8 cellular contexts compared by ENCODE assay signal in the genomic region with DNA sequence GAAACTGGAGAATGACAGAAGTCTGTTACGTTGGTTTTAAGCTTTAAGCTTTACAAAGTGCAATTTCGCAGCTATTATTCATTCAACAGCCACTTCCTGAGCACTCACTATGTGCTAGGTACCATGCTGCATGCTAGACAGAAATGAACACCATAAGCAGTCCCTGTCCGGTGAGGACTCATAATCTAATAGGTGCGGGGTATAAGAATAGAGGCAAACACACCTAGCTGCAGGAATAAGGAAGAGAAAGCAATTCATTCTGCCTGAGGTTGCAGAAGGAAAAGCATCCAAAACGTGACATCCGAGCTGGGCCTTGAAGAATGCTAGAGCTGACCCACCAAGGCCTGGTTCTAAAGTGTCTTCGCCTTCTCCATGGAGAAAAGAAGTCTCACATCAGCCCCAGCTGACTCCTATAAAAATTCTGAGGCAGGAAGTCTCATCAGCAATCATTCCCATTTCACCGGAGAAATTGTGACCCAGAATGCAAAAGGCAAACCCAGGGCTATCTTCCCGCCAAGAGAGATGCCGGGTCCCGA. TPM values are rescaled to one million over a fixed set of nuclear protein-coding genes. Genes with fewer than 3 reads are reported as not detected.
A peak's percentile ranks its signal among the peaks of the same experiment; 100 is the strongest.
DNase-seq lines count a peak whose midpoint lies in the region; ATAC-seq and TF ChIP-seq lines count a peak whose summit lies in the region.

No MANE protein-coding gene starts in this region.

- H3K9ac ChIP-seq in SK-N-SH = peak overlapping the region; percentile 71

- H3K4me1 Mint-ChIP-seq in progenitor cell of endocrine pancreas (ENCODE audit: low read depth) = peaks cover 39% of the 10 kb centered on the region

- H3K9me3 ChIP-seq in SK-N-SH = no peaks in the 10 kb centered on the region
- no peaks in the 10 kb centered on the region for H3K9me3 ChIP-seq in SJCRH30 (replicated peaks)

- TF ChIP-seq RAD21 in SK-N-SH (IDR thresholded peaks at IDR 0.05; ENCODE audit: low read length) = no peak

- no peaks in the 10 kb centered on the region for H3K27me3 ChIP-seq in SK-N-SH (ENCODE audit: insufficient read depth)
- no peaks in the 10 kb centered on the region for H3K27me3 ChIP-seq in SJCRH30

- TF ChIP-seq CTCF in SK-N-SH (IDR thresholded peaks at IDR 0.05) (no peak), progenitor cell of endocrine pancreas (IDR thresholded peaks at IDR 0.05; ENCODE audit: unreplicated experiment) (no peak)

- H3K4me1 ChIP-seq in SK-N-SH (ENCODE audit: control insufficient read depth in 1 of 2, insufficient read depth in 2 of 2, low read depth in 1 of 2, low read length in 1 of 2) = peaks cover 16 to 17% of the 10 kb centered on the region in 2 experiments
- peaks cover 9% of the 10 kb centered on the region for H3K4me1 ChIP-seq in SJCRH30

- 4% methylated on average over 11 of the region's 11 CpGs for WGBS in SK-N-SH (ENCODE audit: low lambda C conversion rate)

- peaks cover 9 to 10% of the 10 kb centered on the region in 2 experiments for H3K36me3 ChIP-seq in SK-N-SH (replicated peaks in 1 of 2; ENCODE audit: control insufficient read depth in 1 of 2, insufficient read depth in 2 of 2, low read length in 1 of 2)
- H3K36me3 ChIP-seq in SJCRH30 = peaks cover 11% of the 10 kb centered on the region; the same call in 1 of the 2 replicates

- POLR2A ChIA-PET in SK-N-SH (lab: Yijun Ruan, JAX) = interaction anchor here (1.5 to 3.1 kb wide), 3 partner anchors 34 to 55 kb away, joined by 3 to 19 read pairs (median 15); partner anchors contain the start of genes CDC26 and PRPF4

- H3K4me3 Mint-ChIP-seq in progenitor cell of endocrine pancreas (ENCODE audit: low read depth) = peak overlapping the region; percentile 89

- CTCF ChIA-PET in SK-N-SH (lab: Yijun Ruan, JAX) = interaction anchor here (2.9 to 4.1 kb wide), 2 partner anchors 54 to 108 kb away, joined by 12 to 19 read pairs; partner anchors contain the start of genes CDC26 and PRPF4

- H3K9me3 Mint-ChIP-seq in progenitor cell of endocrine pancreas (ENCODE audit: low read depth) = no peaks in the 10 kb centered on the region

- no peak; the same call in 1 of the 3 replicates for ATAC-seq in SK-N-SH treated with all-trans-retinoic acid at 6 μM for 48 hours
- peak; percentile 14 for ATAC-seq in esophagus mucosa
- no peak for ATAC-seq in GM21723 (IDR thresholded peaks at IDR 0.05; ENCODE audit: unreplicated experiment)

- peak overlapping the region; percentile 95 for H2AFZ ChIP-seq in SK-N-SH (ENCODE audit: low read depth)

- no peaks in the 10 kb centered on the region for H3K27me3 Mint-ChIP-seq in progenitor cell of endocrine pancreas

- H3K9me2 ChIP-seq in SK-N-SH = no peaks in the 10 kb centered on the region

- no peak for DNase-seq in SK-N-SH
- DNase-seq in SJCRH30 = no peak
- DNase-seq in progenitor cell of endocrine pancreas (ENCODE audit: low spot score, unreplicated experiment) = no peak
- no peak for DNase-seq in NCI-H146 (lab: John Stamatoyannopoulos, UW)
- no peak for DNase-seq in activated CD4-positive, CD25-positive, alpha-beta regulatory T cell (lab: John Stamatoyannopoulos, UW)

- H3F3A ChIP-seq in SK-N-SH (replicated peaks; ENCODE audit: insufficient read depth) = peaks cover 7% of the 10 kb centered on the region

- H3K27ac ChIP-seq in SK-N-SH (ENCODE audit: low read depth in 2 of 2, low read length in 1 of 2) (peak overlapping the region; percentile 70 to 80), SJCRH30 (peak overlapping the region; percentile 62)

- peak overlapping the region; percentile 96 to 98 for H3K4me3 ChIP-seq in SK-N-SH (ENCODE audit: low read depth in 2 of 2, low read length in 1 of 2)
- peak overlapping the region; percentile 94 for H3K4me3 ChIP-seq in SJCRH30

- H4K20me1 ChIP-seq in SK-N-SH (ENCODE audit: insufficient read depth) = no peaks in the 10 kb centered on the region

- peak overlapping the region; percentile 95 for H3K27ac Mint-ChIP-seq in progenitor cell of endocrine pancreas

- H3K79me2 ChIP-seq in SK-N-SH (ENCODE audit: insufficient read depth) = peaks cover 82% of the 10 kb centered on the region

- H3K4me2 ChIP-seq in SK-N-SH = peak overlapping the region; percentile 92

- TF ChIP-seq EP300 in SK-N-SH (IDR thresholded peaks at IDR 0.05; ENCODE audit: borderline replicate concordance in 1 of 2, low read depth in 1 of 2, low read length in 1 of 2) = no peak

- H3K36me3 Mint-ChIP-seq in progenitor cell of endocrine pancreas (ENCODE audit: insufficient read depth) = no peaks in the 10 kb centered on the region

TF ChIP-seq in SK-N-SH, 30 proteins besides CTCF, POLR2A, EP300 and RAD21 (continues in another document):
- no peak for TF ChIP-seq FOXJ3 (CRISPR knock-in tag; IDR thresholded peaks at IDR 0.05)
- no peak for TF ChIP-seq POLR2AphosphoS5 (IDR thresholded peaks at IDR 0.05; ENCODE audit: low read depth, low read length)
- no peak for TF ChIP-seq EZH2phosphoT487 (IDR thresholded peaks at IDR 0.05; ENCODE audit: borderline replicate concordance, low read depth)
- TF ChIP-seq CHD2 (IDR thresholded peaks at IDR 0.05; ENCODE audit: low read length, partially characterized antibody) = no peak
- no peak for TF ChIP-seq MEF2A (IDR thresholded peaks at IDR 0.05; ENCODE audit: borderline replicate concordance, low read depth)
- no peak for TF ChIP-seq GABPA (IDR thresholded peaks at IDR 0.05; ENCODE audit: low read depth)
- TF ChIP-seq NRF1 (IDR thresholded peaks at IDR 0.05; ENCODE audit: low read depth, low read length) = no peak
- TF ChIP-seq TAF1 (IDR thresholded peaks at IDR 0.05; ENCODE audit: borderline replicate concordance, low read depth, low read length) = no peak
- no peak for TF ChIP-seq SMC3 (IDR thresholded peaks at IDR 0.05; ENCODE audit: low read depth, low read length)
- TF ChIP-seq GATA2 (CRISPR knock-in tag; IDR thresholded peaks at IDR 0.05) = no peak
- no peak for TF ChIP-seq FOXM1 (IDR thresholded peaks at IDR 0.05; ENCODE audit: low read depth)
- no peak for TF ChIP-seq ELF1 (IDR thresholded peaks at IDR 0.05)

TF ChIP-seq in SK-N-SH treated with all-trans-retinoic acid at 6 μM for 48 hours, 23 proteins besides CTCF, POLR2A, EP300 and RAD21 (continues in another document):
- no peak for TF ChIP-seq TCF4 (CRISPR knock-in tag; IDR thresholded peaks at IDR 0.05; ENCODE audit: borderline replicate concordance)
- no peak for TF ChIP-seq ARNTL (CRISPR knock-in tag; IDR thresholded peaks at IDR 0.05; ENCODE audit: borderline replicate concordance, low read depth)
- no peak for TF ChIP-seq ZNF565 (CRISPR knock-in tag; conservative IDR thresholded peaks at IDR 0.05; ENCODE audit: low read depth)
- TF ChIP-seq, protein P1, sequence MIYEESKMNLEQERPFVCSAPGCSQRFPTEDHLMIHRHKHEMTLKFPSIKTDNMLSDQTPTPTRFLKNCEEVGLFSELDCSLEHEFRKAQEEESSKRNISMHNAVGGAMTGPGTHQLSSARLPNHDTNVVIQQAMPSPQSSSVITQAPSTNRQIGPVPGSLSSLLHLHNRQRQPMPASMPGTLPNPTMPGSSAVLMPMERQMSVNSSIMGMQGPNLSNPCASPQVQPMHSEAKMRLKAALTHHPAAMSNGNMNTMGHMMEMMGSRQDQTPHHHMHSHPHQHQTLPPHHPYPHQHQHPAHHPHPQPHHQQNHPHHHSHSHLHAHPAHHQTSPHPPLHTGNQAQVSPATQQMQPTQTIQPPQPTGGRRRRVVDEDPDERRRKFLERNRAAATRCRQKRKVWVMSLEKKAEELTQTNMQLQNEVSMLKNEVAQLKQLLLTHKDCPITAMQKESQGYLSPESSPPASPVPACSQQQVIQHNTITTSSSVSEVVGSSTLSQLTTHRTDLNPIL (CRISPR knock-in tag; IDR thresholded peaks at IDR 0.05; ENCODE audit: low read depth) = no peak
- TF ChIP-seq ZC3H10 (CRISPR knock-in tag; IDR thresholded peaks at IDR 0.05) = no peak
- no peak for TF ChIP-seq BACH2 (CRISPR knock-in tag; IDR thresholded peaks at IDR 0.05; ENCODE audit: borderline replicate concordance)
- TF ChIP-seq ISL1 (CRISPR knock-in tag; IDR thresholded peaks at IDR 0.05) = no peak
- TF ChIP-seq, protein P2, sequence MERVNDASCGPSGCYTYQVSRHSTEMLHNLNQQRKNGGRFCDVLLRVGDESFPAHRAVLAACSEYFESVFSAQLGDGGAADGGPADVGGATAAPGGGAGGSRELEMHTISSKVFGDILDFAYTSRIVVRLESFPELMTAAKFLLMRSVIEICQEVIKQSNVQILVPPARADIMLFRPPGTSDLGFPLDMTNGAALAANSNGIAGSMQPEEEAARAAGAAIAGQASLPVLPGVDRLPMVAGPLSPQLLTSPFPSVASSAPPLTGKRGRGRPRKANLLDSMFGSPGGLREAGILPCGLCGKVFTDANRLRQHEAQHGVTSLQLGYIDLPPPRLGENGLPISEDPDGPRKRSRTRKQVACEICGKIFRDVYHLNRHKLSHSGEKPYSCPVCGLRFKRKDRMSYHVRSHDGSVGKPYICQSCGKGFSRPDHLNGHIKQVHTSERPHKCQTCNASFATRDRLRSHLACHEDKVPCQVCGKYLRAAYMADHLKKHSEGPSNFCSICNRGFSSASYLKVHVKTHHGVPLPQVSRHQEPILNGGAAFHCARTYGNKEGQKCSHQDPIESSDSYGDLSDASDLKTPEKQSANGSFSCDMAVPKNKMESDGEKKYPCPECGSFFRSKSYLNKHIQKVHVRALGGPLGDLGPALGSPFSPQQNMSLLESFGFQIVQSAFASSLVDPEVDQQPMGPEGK (CRISPR knock-in tag; IDR thresholded peaks at IDR 0.05; ENCODE audit: borderline replicate concordance) = no peak
- no peak for TF ChIP-seq SNAI2 (CRISPR knock-in tag; IDR thresholded peaks at IDR 0.05)

RNA-seq across cellular contexts. Expression of gene FKBP15, which starts 0.5 kb away (rescaled TPM):
- polyA plus RNA-seq in SK-N-SH (2012; rRNA removed) = 13.9 and 17.6 TPM in 2 replicates
- 10.1 and 11.5 TPM in 2 replicates for polyA plus RNA-seq in SK-N-SH (2012; cell fraction: cytosol; rRNA removed)
- 29.8 and 36.0 TPM in 2 replicates for polyA plus RNA-seq in SK-N-SH (2012; cell fraction: nucleus; rRNA removed)
- total RNA-seq in SJCRH30 (2014; rRNA removed; shearing (Covaris generic)) = 22.2 and 26.3 TPM in 2 replicates
- total RNA-seq in esophagus mucosa (18.8 TPM), progenitor cell of endocrine pancreas (26.9 and 29.3 TPM in 2 replicates)

RNA-seq across cellular contexts. Expression of gene SLC31A1, which starts 0.8 kb away (rescaled TPM):
- polyA plus RNA-seq in SK-N-SH (2012; rRNA removed) = 7.7 and 11.2 TPM in 2 replicates
- polyA plus RNA-seq in SK-N-SH (2012; cell fraction: cytosol; rRNA removed) = 10.7 and 11.0 TPM in 2 replicates
- 2.0 and 4.6 TPM in 2 replicates for polyA plus RNA-seq in SK-N-SH (2012; cell fraction: nucleus; rRNA removed)
- total RNA-seq in SJCRH30 (2014; rRNA removed; shearing (Covaris generic)) = 28.3 and 28.5 TPM in 2 replicates
- total RNA-seq in esophagus mucosa (22.2 TPM), progenitor cell of endocrine pancreas (28.2 and 28.5 TPM in 2 replicates)

RNA-seq across cellular contexts. Expression of gene CDC26, which starts 54.8 kb away (rescaled TPM):
- polyA plus RNA-seq in SK-N-SH (2012; rRNA removed) = 29.6 and 31.0 TPM in 2 replicates
- polyA plus RNA-seq in SK-N-SH (2012; cell fraction: cytosol; rRNA removed) = 42.2 and 73.5 TPM in 2 replicates
- polyA plus RNA-seq in SK-N-SH (2012; cell fraction: nucleus; rRNA removed) = 15.6 and 18.9 TPM in 2 replicates
- total RNA-seq in SJCRH30 (2014; rRNA removed; shearing (Covaris generic)) = 76.2 and 82.6 TPM in 2 replicates
- total RNA-seq in esophagus mucosa = 15.3 TPM
- 33.0 and 36.6 TPM in 2 replicates for total RNA-seq in progenitor cell of endocrine pancreas

RNA-seq across cellular contexts. Expression of gene PRPF4, which starts 54.9 kb away (rescaled TPM):
- polyA plus RNA-seq in SK-N-SH (2012; rRNA removed) = 22.5 and 23.2 TPM in 2 replicates
- 27.4 and 27.9 TPM in 2 replicates for polyA plus RNA-seq in SK-N-SH (2012; cell fraction: cytosol; rRNA removed)
- polyA plus RNA-seq in SK-N-SH (2012; cell fraction: nucleus; rRNA removed) = 17.7 and 22.0 TPM in 2 replicates
- 74.3 and 74.4 TPM in 2 replicates for total RNA-seq in SJCRH30 (2014; rRNA removed; shearing (Covaris generic))
- total RNA-seq in esophagus mucosa (15.6 TPM), progenitor cell of endocrine pancreas (33.6 and 35.1 TPM in 2 replicates)
